31 cellular contexts compared by ENCODE assay signal in genomic region chr5:85823462-85824426, GRCh38.
DNase-seq lines count a peak whose midpoint lies in the region; ATAC-seq, FAIRE-seq and TF ChIP-seq lines count a peak whose summit lies in the region.
"Had no signal": no experiment of that assay in that cellular context is flagged by ENCODE, and none has a peak within 500 bp of the region (broad histone marks: within the 10 kb centered on the region; RNA-seq: fewer than 3 reads in every experiment).

No MANE protein-coding gene starts in this region.

- no peak overlapping the region for H2BK12ac ChIP-seq in H1 (ENCODE audit: low read depth, low read length)

- H3K9ac ChIP-seq in PC-3 (ENCODE audit: low read length) (no peak overlapping the region; the same call in 1 of the 2 replicates), H1 (replicated peaks in 1 of 4; ENCODE audit: extremely low read depth in 1 of 4, low read depth in 3 of 4, low read length in 3 of 4) (no peak overlapping the region)
- H3K9ac ChIP-seq: BLaER1 treated with 17β-estradiol and CSF1 and Interleukin-3, amounts not matched to agents 10 nM and 100 nM had no signal

- no peaks in the 10 kb centered on the region for H3K9me2 ChIP-seq in PC-3 (replicated peaks; ENCODE audit: low read length)

- no peak overlapping the region for H3K27ac ChIP-seq in breast epithelium
- peak overlapping the region; percentile 78 for H3K27ac ChIP-seq in PC-3 (ENCODE audit: low read length)
- H3K27ac ChIP-seq in H1 (ENCODE audit: low read depth, low read length) = no peak overlapping the region
- H3K27ac ChIP-seq: BLaER1 treated with 17β-estradiol and CSF1 and Interleukin-3, amounts not matched to agents 10 nM and 100 nM; brain microvascular endothelial cell; hepatocyte; left lung; PC-9 had no signal

- no peak overlapping the region for H2BK5ac ChIP-seq in H1 (ENCODE audit: low read depth, low read length)

- H4K20me1 ChIP-seq in PC-3 (ENCODE audit: low read length) = no peaks in the 10 kb centered on the region
- H4K20me1 ChIP-seq in H1 (replicated peaks in 1 of 2; ENCODE audit: control insufficient read depth in 1 of 2, insufficient read depth in 2 of 2, low read length in 2 of 2) = no peaks in the 10 kb centered on the region
- H4K20me1 ChIP-seq: BLaER1 treated with 17β-estradiol and CSF1 and Interleukin-3, amounts not matched to agents 10 nM and 100 nM had no signal

- peaks cover 9% of the 10 kb centered on the region for H3K9me3 Mint-ChIP-seq in MCF 10A (ENCODE audit: unreplicated experiment)
- H3K9me3 Mint-ChIP-seq: activated T-cell treated with anti-CD3 and anti-CD28 coated beads, Interleukin-2, amount 50 U/mL, for 24 hours had no signal

- peak overlapping the region; percentile 42 for H3K4me2 ChIP-seq in PC-3 (ENCODE audit: low read length)
- no peak overlapping the region for H3K4me2 ChIP-seq in H1 (ENCODE audit: insufficient read depth in 1 of 2, low read depth in 2 of 2, low read length in 2 of 2)
- H3K4me2 ChIP-seq: BLaER1 treated with 17β-estradiol and CSF1 and Interleukin-3, amounts not matched to agents 10 nM and 100 nM; hepatocyte; PC-9 had no signal

- CTCF ChIA-PET in MCF 10A (lab: Yijun Ruan, JAX) = no interaction called here
- CTCF ChIA-PET in PC-3 (lab: Charles Lee) = no interaction called here
- CTCF ChIA-PET in H1 (lab: Charles Lee; ENCODE audit: partially characterized antibody) = no interaction called here

- H3K4me3 Mint-ChIP-seq in MCF 10A (ENCODE audit: unreplicated experiment) = no peak overlapping the region
- H3K4me3 Mint-ChIP-seq: activated CD4-positive, alpha-beta T cell treated with anti-CD3 and anti-CD28 coated beads for 36 hours; activated T-cell treated with anti-CD3 and anti-CD28 coated beads, Interleukin-2, amount 50 U/mL, for 24 hours; HFFc6; immature natural killer cell; T-cell had no signal

- H2BK20ac ChIP-seq in H1 (ENCODE audit: low read length) = no peak overlapping the region

- H2AFZ ChIP-seq in PC-3 (ENCODE audit: low read length) (peak overlapping the region; percentile 67), H1 (ENCODE audit: low read length) (peak overlapping the region; percentile 86)
- H2AFZ ChIP-seq: hepatocyte, PC-9 had no signal

- peak; percentile 63 for ATAC-seq in PC-3
- ATAC-seq: activated CD4-positive, alpha-beta T cell treated with anti-CD3 and anti-CD28 coated beads for 36 hours; left lung; T-cell had no signal

- H4K8ac ChIP-seq in H1 (ENCODE audit: extremely low read depth, insufficient read depth, low read length) = no peak overlapping the region; the same call in 1 of the 2 replicates

- H3K36me3 ChIP-seq in breast epithelium (no peaks in the 10 kb centered on the region), PC-3 (ENCODE audit: low read depth, low read length) (no peaks in the 10 kb centered on the region), H1 (ENCODE audit: control insufficient read depth in 2 of 4, insufficient read depth in 4 of 4, low read length in 3 of 4) (no peaks in the 10 kb centered on the region)
- H3K36me3 ChIP-seq: BLaER1 treated with 17β-estradiol and CSF1 and Interleukin-3, amounts not matched to agents 10 nM and 100 nM; brain microvascular endothelial cell; left lung had no signal

- H3K79me2 ChIP-seq in PC-3 (ENCODE audit: low read length) (no peaks in the 10 kb centered on the region), H1 (ENCODE audit: control insufficient read depth in 1 of 2, insufficient read depth in 2 of 2, low read length in 2 of 2) (no peaks in the 10 kb centered on the region)
- H3K79me2 ChIP-seq: hepatocyte had no signal

- H2AK5ac ChIP-seq in H1 (ENCODE audit: low read depth, low read length) = no peak overlapping the region

- 89% methylated on average over 6 of the region's 6 CpGs; no CpG with 5 or more reads in 1 of the 2 experiments for WGBS in H1 (ENCODE audit: extremely low coverage in 1 of 2, insufficient coverage in 1 of 2, insufficient read length in 1 of 2, insufficient replicate concordance in 2 of 2, low coverage in 1 of 2, low lambda C conversion rate in 2 of 2, missing lambda C conversion rate in 1 of 2), 2 experiments

- no peaks in the 10 kb centered on the region for H3K27me3 Mint-ChIP-seq in MCF 10A (ENCODE audit: insufficient read depth, unreplicated experiment)
- H3K27me3 Mint-ChIP-seq: activated CD4-positive, alpha-beta T cell treated with anti-CD3 and anti-CD28 coated beads for 36 hours; activated T-cell treated with anti-CD3 and anti-CD28 coated beads, Interleukin-2, amount 50 U/mL, for 24 hours; naive B cell; T-cell had no signal

- POLR2A ChIA-PET in MCF 10A (lab: Yijun Ruan, JAX) (no interaction called here), PC-3 (lab: Charles Lee; ENCODE audit: unreplicated experiment) (no interaction called here), H1 (lab: Charles Lee; ENCODE audit: partially characterized antibody) (no interaction called here)

- no peak overlapping the region for H3K14ac ChIP-seq in H1 (ENCODE audit: insufficient read length)

- DNase-seq in MCF 10A (ENCODE audit: unreplicated experiment) = peak; percentile 6
- no peak for DNase-seq in breast epithelium (ENCODE audit: low spot score in 2 of 2)
- peak; percentile 77 for DNase-seq in PC-3
- DNase-seq in H1 (ENCODE audit: low read depth in 1 of 2, low spot score in 2 of 2) = no peak
- no peak for DNase-seq in GM20000 (ENCODE audit: low spot score)
- no peak for DNase-seq in NCI-H146 (lab: John Stamatoyannopoulos, UW)
- no peak for DNase-seq in DMS 273 (lab: John Stamatoyannopoulos, UW; ENCODE audit: unreplicated experiment)
- no peak for DNase-seq in GM19239 (ENCODE audit: insufficient read length, low spot score)
- DNase-seq: ACHN; activated CD4-positive, alpha-beta T cell treated with anti-CD3 and anti-CD28 coated beads for 36 hours; activated CD8-positive, alpha-beta memory T cell treated with anti-CD3 and anti-CD28 coated beads for 24 hours; activated T-cell treated with anti-CD3 and anti-CD28 coated beads, Interleukin-2, amount 50 U/mL, for 24 hours; brain microvascular endothelial cell; effector CD4-positive, alpha-beta T cell; foreskin melanocyte; HFFc6; immature natural killer cell; left lung; naive B cell; NCI-H187; occipital lobe; PC-9; SIG-M5; small intestine; stimulated activated CD4-positive, alpha-beta T cell treated with anti-CD3 and anti-CD28 coated beads, Interleukin-2, amount 100 ng/mL, for 24 hours; T-cell had no signal

- FAIRE-seq in H1 (lab: Jason Lieb, UNC) = no peak
- FAIRE-seq in GM19239 (lab: Jason Lieb, UNC) = no peak
- FAIRE-seq: GM12891, HTR-8/SVneo, small intestine, TTC549 had no signal

- no peaks in the 10 kb centered on the region for H3K23me2 ChIP-seq in H1 (ENCODE audit: low read depth, low read length)

- H3K27me3 ChIP-seq in breast epithelium (no peaks in the 10 kb centered on the region), PC-3 (ENCODE audit: low read length) (no peaks in the 10 kb centered on the region), H1 (replicated peaks in 1 of 4; ENCODE audit: control insufficient read depth in 3 of 4, extremely low read depth in 1 of 4, insufficient read depth in 3 of 4, low read length in 3 of 4) (no peaks in the 10 kb centered on the region)
- H3K27me3 ChIP-seq: BLaER1 treated with 17β-estradiol and CSF1 and Interleukin-3, amounts not matched to agents 10 nM and 100 nM; brain microvascular endothelial cell; hepatocyte; left lung had no signal

- H3K9me3 ChIP-seq in breast epithelium (no peaks in the 10 kb centered on the region), PC-3 (ENCODE audit: low read length) (no peaks in the 10 kb centered on the region), H1 (ENCODE audit: insufficient read depth in 2 of 2, low read depth in 1 of 2, low read length in 1 of 2) (no peaks in the 10 kb centered on the region)
- H3K9me3 ChIP-seq: BLaER1 treated with 17β-estradiol and CSF1 and Interleukin-3, amounts not matched to agents 10 nM and 100 nM; left lung had no signal

- TF ChIP-seq RAD21 in H1 (IDR thresholded peaks at IDR 0.05 in 1 of 2, conservative IDR thresholded peaks at IDR 0.05 in 1 of 2; ENCODE audit: low read depth in 2 of 2, low read length in 2 of 2) = no peak

- H3K18ac ChIP-seq in H1 (ENCODE audit: extremely low read depth, low read length) = no peak overlapping the region

- no peaks in the 10 kb centered on the region for H3K4me1 ChIP-seq in breast epithelium
- H3K4me1 ChIP-seq in PC-3 (ENCODE audit: insufficient read depth, low read length) = peaks cover 26% of the 10 kb centered on the region
- no peaks in the 10 kb centered on the region for H3K4me1 ChIP-seq in H1 (replicated peaks in 1 of 4; ENCODE audit: control insufficient read depth in 3 of 4, insufficient read depth in 4 of 4, low read length in 3 of 4)
- H3K4me1 ChIP-seq: BLaER1 treated with 17β-estradiol and CSF1 and Interleukin-3, amounts not matched to agents 10 nM and 100 nM; left lung had no signal

- no peaks in the 10 kb centered on the region for H3F3A ChIP-seq in PC-3 (ENCODE audit: low read length, unreplicated experiment)

- H2BK15ac ChIP-seq in H1 (ENCODE audit: low read length) = no peak overlapping the region

- H3K4me3 ChIP-seq in breast epithelium (no peak overlapping the region), PC-3 (ENCODE audit: low read length) (no peak overlapping the region), H1 (ENCODE audit: extremely low read depth in 1 of 4, insufficient read depth in 2 of 4, low read depth in 3 of 4, low read length in 4 of 4) (no peak overlapping the region)
- H3K4me3 ChIP-seq: BLaER1 treated with 17β-estradiol and CSF1 and Interleukin-3, amounts not matched to agents 10 nM and 100 nM; hepatocyte; left lung; PC-9 had no signal

- no peak overlapping the region for H2BK120ac ChIP-seq in H1 (replicated peaks; ENCODE audit: low read depth, low read length)

- TF ChIP-seq CTCF in MCF 10A (IDR thresholded peaks at IDR 0.05; ENCODE audit: unreplicated experiment) (no peak), breast epithelium (IDR thresholded peaks at IDR 0.05) (no peak), PC-3 (conservative IDR thresholded peaks at IDR 0.05; ENCODE audit: low read depth, low read length) (no peak), H1 (IDR thresholded peaks at IDR 0.05; ENCODE audit: control extremely low read depth in 1 of 3, insufficient read depth in 1 of 3, low read depth in 1 of 3, low read length in 3 of 3) (no peak), GM20000 (IDR thresholded peaks at IDR 0.05; ENCODE audit: extremely low read depth, missing control alignments) (no peak)

- TF ChIP-seq EP300 in H1 (IDR thresholded peaks at IDR 0.05; ENCODE audit: borderline replicate concordance in 1 of 2, low read depth in 2 of 2, low read length in 2 of 2) = no peak

- H3K79me1 ChIP-seq in H1 (ENCODE audit: low read depth, low read length) = no peaks in the 10 kb centered on the region

- no peak overlapping the region for H4K91ac ChIP-seq in H1 (replicated peaks; ENCODE audit: insufficient read length, low read length)

- H3K56ac ChIP-seq in H1 (replicated peaks; ENCODE audit: insufficient read length, low read depth, low read length) = no peak overlapping the region

- no peak overlapping the region for H3K4ac ChIP-seq in H1 (replicated peaks; ENCODE audit: insufficient read length, low read depth, low read length)

- H3K4me1 Mint-ChIP-seq in MCF 10A (ENCODE audit: insufficient read depth, unreplicated experiment) = no peaks in the 10 kb centered on the region
- H3K4me1 Mint-ChIP-seq: activated CD4-positive, alpha-beta T cell treated with anti-CD3 and anti-CD28 coated beads for 36 hours; immature natural killer cell; naive B cell; T-cell had no signal

- H3K23ac ChIP-seq in H1 (ENCODE audit: insufficient read length) = no peak overlapping the region

- no TSS peak for BruUV-seq in MCF 10A (replicated peaks; lab: Mats Ljungman, UMichigan)
- BruUV-seq in PC-3 (replicated peaks; lab: Mats Ljungman, UMichigan) = no TSS peak

- TF ChIP-seq POLR2A in breast epithelium (IDR thresholded peaks at IDR 0.05) (no peak), H1 (IDR thresholded peaks at IDR 0.05; ENCODE audit: control extremely low read depth in 1 of 2, low read depth in 2 of 2, low read length in 2 of 2) (no peak)

- intact Hi-C loops in MCF 10A (cut with micrococcal nuclease) (no loop called here), breast epithelium (cut with DNase I; ENCODE audit: low total_unique reads) (no loop called here), PC-3 (cut with micrococcal nuclease) (no loop called here)

- no peak overlapping the region for H4K5ac ChIP-seq in H1 (ENCODE audit: insufficient read length, low read depth, low read length)

- H3K36me3 Mint-ChIP-seq in MCF 10A (ENCODE audit: insufficient read depth, unreplicated experiment) = no peaks in the 10 kb centered on the region
- H3K36me3 Mint-ChIP-seq: immature natural killer cell, naive B cell, T-cell had no signal

- no peak overlapping the region for H3K27ac Mint-ChIP-seq in MCF 10A (ENCODE audit: low read depth, unreplicated experiment)
- H3K27ac Mint-ChIP-seq: activated CD4-positive, alpha-beta T cell treated with anti-CD3 and anti-CD28 coated beads for 36 hours; activated T-cell treated with anti-CD3 and anti-CD28 coated beads, Interleukin-2, amount 50 U/mL, for 24 hours; HFFc6; immature natural killer cell; naive B cell; T-cell had no signal

Comparison
In these comparisons a context has a peak if more than half of its experiments do, and no peak if none do; other contexts are left out.
1. DNase-seq: peak in MCF 10A (single experiment) and PC-3 (single experiment); none in breast epithelium (0 of 2), H1 (0 of 2), GM20000 (single experiment), NCI-H146 (single experiment), DMS 273 (single experiment) and GM19239 (single experiment).